ENCODE assay signal across 9 cellular contexts in the genomic region with DNA sequence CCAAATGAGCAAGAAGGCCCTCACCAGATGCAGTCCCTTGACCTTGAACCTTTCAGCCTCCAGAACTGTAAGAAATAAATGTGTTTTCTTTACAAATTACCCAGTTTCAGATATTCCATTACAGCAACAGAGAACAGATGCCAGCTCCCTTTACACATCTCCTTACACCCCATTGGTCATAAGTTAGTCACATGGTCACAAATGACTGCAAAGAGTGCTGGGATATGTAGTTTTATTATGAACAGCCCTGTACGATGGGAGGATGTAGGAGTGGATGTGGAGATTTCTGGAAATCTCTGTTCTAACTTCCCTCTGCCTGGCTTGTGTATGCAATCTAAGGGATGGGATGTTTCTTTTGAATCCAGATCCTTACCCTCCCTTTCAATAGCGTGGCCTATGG. TPM values are rescaled to one million over a fixed set of nuclear protein-coding genes. Genes with fewer than 3 reads are reported as not detected.
DNase-seq lines count a peak whose midpoint lies in the region; ATAC-seq and TF ChIP-seq lines count a peak whose summit lies in the region.
"Had no signal": no experiment of that assay in that cellular context is flagged by ENCODE, and none has a peak within 500 bp of the region (broad histone marks: within the 10 kb centered on the region; RNA-seq: fewer than 3 reads in every experiment).

No MANE protein-coding gene starts in this region.

- in situ Hi-C loops in G401 (cut with HindIII; ENCODE audit: low sequenced_read_pairs), result no loop called here

- TF ChIP-seq CTCF in psoas muscle (IDR thresholded peaks at IDR 0.05), result no peak

- H3K27ac Mint-ChIP-seq in effector memory CD8-positive, alpha-beta T cell, result no peak overlapping the region
- H3K27ac Mint-ChIP-seq in CD8-positive, alpha-beta memory T cell, result no peak overlapping the region

- no peak overlapping the region for H3K27ac ChIP-seq in psoas muscle
- no peak overlapping the region for H3K27ac ChIP-seq in CD8-positive, alpha-beta memory T cell (ENCODE audit: low read depth, low read length)

- intact Hi-C loops in psoas muscle (cut with DNase I), result no loop called here

- H3K27me3 Mint-ChIP-seq in effector memory CD8-positive, alpha-beta T cell, result peaks cover 45 to 88% of the 10 kb centered on the region in 2 donors
- H3K27me3 Mint-ChIP-seq in CD8-positive, alpha-beta memory T cell, result peaks cover 21 to 54% of the 10 kb centered on the region in 2 donors

- no peaks in the 10 kb centered on the region for H3K4me1 ChIP-seq in psoas muscle
- H3K4me1 ChIP-seq in CD8-positive, alpha-beta memory T cell (ENCODE audit: insufficient read depth, low read length), result no peaks in the 10 kb centered on the region

- H3K4me1 Mint-ChIP-seq in effector memory CD8-positive, alpha-beta T cell (ENCODE audit: low read depth in 2 of 2), result peaks cover 0 to 5% of the 10 kb centered on the region in 2 donors
- peaks cover 0 to 8% (median 0%) of the 10 kb centered on the region in 3 donors for H3K4me1 Mint-ChIP-seq in CD8-positive, alpha-beta memory T cell
- H3K4me1 Mint-ChIP-seq: central memory CD8-positive, alpha-beta T cell had no signal

- H3K4me3 ChIP-seq in psoas muscle, result no peak overlapping the region
- no peak overlapping the region for H3K4me3 ChIP-seq in CD8-positive, alpha-beta memory T cell (ENCODE audit: low read length)

- ATAC-seq in effector memory CD8-positive, alpha-beta T cell (replicated peaks), result peak; percentile 65
- ATAC-seq in psoas muscle, result peak; percentile 85 to 99 (median 94)
- ATAC-seq in HG02623 (IDR thresholded peaks at IDR 0.05; ENCODE audit: unreplicated experiment), result no peak

- peaks cover 3% of the 10 kb centered on the region for H3K36me3 Mint-ChIP-seq in effector memory CD8-positive, alpha-beta T cell (ENCODE audit: insufficient read depth)
- no peaks in the 10 kb centered on the region for H3K36me3 Mint-ChIP-seq in CD8-positive, alpha-beta memory T cell

- peaks cover 0 to 1% (median 0%) of the 10 kb centered on the region in 3 donors for H3K27me3 ChIP-seq in psoas muscle (ENCODE audit: insufficient read depth in 3 of 3, low read length in 2 of 3)
- H3K27me3 ChIP-seq in CD8-positive, alpha-beta memory T cell (ENCODE audit: insufficient read depth, low read length, poor library complexity, severe bottlenecking), result peaks cover 5% of the 10 kb centered on the region

- no peaks in the 10 kb centered on the region for H3K9me3 ChIP-seq in psoas muscle
- H3K9me3 ChIP-seq in CD8-positive, alpha-beta memory T cell (ENCODE audit: low read length), result no peaks in the 10 kb centered on the region

- no peaks in the 10 kb centered on the region for H3K9me3 Mint-ChIP-seq in effector memory CD8-positive, alpha-beta T cell
- peaks cover 0 to 6% (median 0%) of the 10 kb centered on the region in 5 donors for H3K9me3 Mint-ChIP-seq in CD8-positive, alpha-beta memory T cell
- H3K9me3 Mint-ChIP-seq: central memory CD8-positive, alpha-beta T cell had no signal

- H3K36me3 ChIP-seq in psoas muscle (ENCODE audit: insufficient read depth in 1 of 2, low read depth in 1 of 2), result no peaks in the 10 kb centered on the region
- H3K36me3 ChIP-seq in CD8-positive, alpha-beta memory T cell (ENCODE audit: insufficient read depth, low read length), result no peaks in the 10 kb centered on the region

- WGBS in psoas muscle, 3 donors, result 36 to 43% (median 39%) methylated on average over 2 of the region's 2 CpGs

- CTCF ChIA-PET in HEK293T (lab: Yijun Ruan, JAX), result interaction anchor here (0.6 to 3.8 kb wide), 2 partner anchors 10 kb away, joined by 3 to 29 read pairs; no protein-coding TSS in a partner anchor
- CTCF ChIA-PET in CD8-positive, alpha-beta memory T cell (lab: Charles Lee), result no interaction called here

- POLR2A ChIA-PET in HEK293T (lab: Yijun Ruan, JAX), result interaction anchor here (1.0 to 1.7 kb wide), 2 partner anchors 9 to 14 kb away, joined by 4 read pairs; no protein-coding TSS in a partner anchor
- POLR2A ChIA-PET in CD8-positive, alpha-beta memory T cell (lab: Charles Lee), result no interaction called here

- H3K4me3 Mint-ChIP-seq in effector memory CD8-positive, alpha-beta T cell, result no peak overlapping the region
- no peak overlapping the region for H3K4me3 Mint-ChIP-seq in CD8-positive, alpha-beta memory T cell
- H3K4me3 Mint-ChIP-seq: central memory CD8-positive, alpha-beta T cell had no signal

- DNase-seq in G401 (ENCODE audit: low spot score), result peak; percentile 87
- peak; percentile 70 for DNase-seq in HEK293T (ENCODE audit: extremely low spot score)
- DNase-seq in NCI-H748 treated with DMSO at 0.1 percent for 48 hours (lab: John Stamatoyannopoulos, UW), result peak; percentile 7
- no peak for DNase-seq in effector memory CD8-positive, alpha-beta T cell
- DNase-seq in psoas muscle, result no peak
- DNase-seq in CD8-positive, alpha-beta memory T cell, result no peak
- DNase-seq in activated CD8-positive, alpha-beta memory T cell treated with anti-CD3 and anti-CD28 coated beads for 24 hours, result no peak

TF ChIP-seq in HEK293T, 16 proteins besides CTCF, POLR2A, EP300 and RAD21:
- TF ChIP-seq HDGF (IDR thresholded peaks at IDR 0.05; ENCODE audit: borderline replicate concordance) (no peak), BHLHE40 (IDR thresholded peaks at IDR 0.05; ENCODE audit: borderline replicate concordance) (no peak), ELF4 (IDR thresholded peaks at IDR 0.05) (no peak), FOXA1 (IDR thresholded peaks at IDR 0.05) (no peak), ARNT (IDR thresholded peaks at IDR 0.05) (no peak), FOXM1 (IDR thresholded peaks at IDR 0.05; ENCODE audit: borderline replicate concordance) (no peak), ZNF384 (IDR thresholded peaks at IDR 0.05) (no peak), FOXK2 (IDR thresholded peaks at IDR 0.05) (no peak)

RNA-seq across cellular contexts. Expression of a gene that starts 13.3 kb away (rescaled TPM):
- 1,888 and 3,125 TPM in 2 replicates for total RNA-seq in G401 (2014; rRNA removed; shearing (Covaris generic))
- total RNA-seq in psoas muscle, result 1,000 to 10,000 TPM; 1,032 to 1,360 (median 1,076) TPM
- polyA plus RNA-seq in psoas muscle, result 1,000 to 10,000 TPM; 1,779 to 1,956 (median 1,791) TPM
- 1,000 to 10,000 TPM; 1,457 to 1,489 TPM for total RNA-seq in CD8-positive, alpha-beta memory T cell
- 1,839 TPM for polyA plus RNA-seq in CD8-positive, alpha-beta memory T cell

RNA-seq across cellular contexts. Expression of a gene that starts 23.2 kb away (rescaled TPM):
- 3.4 and 7.6 TPM in 2 replicates for total RNA-seq in G401 (2014; rRNA removed; shearing (Covaris generic))
- total RNA-seq in psoas muscle, result 10 to 100 TPM in 1 of 4 donors, 1 to 10 TPM in 3; 5.1 to 16.4 (median 7.7) TPM
- polyA plus RNA-seq in psoas muscle, result 1 to 10 TPM in 2 of 3 donors, under 1 TPM in 1; 0.89 to 5.1 (median 2.9) TPM
- total RNA-seq in CD8-positive, alpha-beta memory T cell, result 10 to 100 TPM; 17.1 to 17.4 TPM
- polyA plus RNA-seq in CD8-positive, alpha-beta memory T cell, result 6.0 TPM

Comparison
In these comparisons a context has a peak if more than half of its experiments do, and no peak if none do; other contexts are left out.
1. DNase-seq: peak in G401 (single experiment), HEK293T (single experiment) and NCI-H748 treated with DMSO at 0.1 percent for 48 hours (single experiment); none in effector memory CD8-positive, alpha-beta T cell (0 of 3), psoas muscle (0 of 2), CD8-positive, alpha-beta memory T cell (0 of 5) and activated CD8-positive, alpha-beta memory T cell treated with anti-CD3 and anti-CD28 coated beads for 24 hours (single experiment).